Comparison of ENCODE assay signal across 19 cellular contexts in the genomic region with DNA sequence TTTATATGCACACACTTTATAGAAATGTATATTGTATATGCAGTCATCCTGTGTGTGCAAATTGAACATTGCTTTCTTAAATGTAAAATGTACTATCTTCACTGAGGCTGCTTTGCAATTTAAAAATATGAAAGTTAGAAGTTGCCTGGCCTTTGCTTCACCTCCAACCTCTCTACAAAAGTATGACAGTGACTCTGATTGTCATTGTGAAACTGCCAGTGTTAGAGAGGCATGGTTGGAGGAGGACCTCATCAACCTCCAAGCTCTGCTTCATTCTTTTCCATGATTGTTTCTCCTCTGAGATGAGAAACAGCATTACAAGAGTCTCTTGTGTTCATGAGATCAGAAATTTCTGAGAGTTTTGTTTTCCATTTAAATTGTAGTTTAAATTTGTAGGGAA.
DNase-seq lines count a peak whose midpoint lies in the region; ATAC-seq lines count a peak whose summit lies in the region.
"Had no signal": no experiment of that assay in that cellular context is flagged by ENCODE, and none has a peak within 500 bp of the region (broad histone marks: within the 10 kb centered on the region; RNA-seq: fewer than 3 reads in every experiment).

No MANE protein-coding gene starts in this region.

- intact Hi-C loops in left cardiac atrium (cut with DNase I) = no loop called here

- no peak for DNase-seq in NCI-H1417 treated with DMSO at 0.1 percent for 48 hours (lab: John Stamatoyannopoulos, UW)
- no peak for DNase-seq in left cardiac atrium
- no peak for DNase-seq in kidney glomerular epithelial cell (lab: John Stamatoyannopoulos, UW)
- DNase-seq: activated CD4-positive, CD25-positive, alpha-beta regulatory T cell; activated naive CD8-positive, alpha-beta T cell treated with anti-CD3 and anti-CD28 coated beads for 36 hours; effector memory CD4-positive, alpha-beta T cell; H9; NCI-H1417; NCI-H526 treated with DMSO at 0.1 percent for 48 hours; RPMI8226; stimulated activated CD4-positive, alpha-beta T cell treated with anti-CD3 and anti-CD28 coated beads, Interleukin-4, amount 100 ng/mL, for 24 hours; stimulated activated naive CD8-positive, alpha-beta T cell treated with anti-CD3 and anti-CD28 coated beads, Interleukin-15, amount 100 ng/mL, for 72 hours; T1000; transverse colon had no signal

- ATAC-seq in GM18499 (IDR thresholded peaks at IDR 0.05; ENCODE audit: insufficient read depth, unreplicated experiment) = peak; percentile 48
- ATAC-seq in GM19351 (IDR thresholded peaks at IDR 0.05; ENCODE audit: unreplicated experiment) = peak; percentile 73
- peak; percentile 63 for ATAC-seq in HG02623 (IDR thresholded peaks at IDR 0.05; ENCODE audit: unreplicated experiment)
- peak; percentile 67 for ATAC-seq in HG03378 (IDR thresholded peaks at IDR 0.05; ENCODE audit: unreplicated experiment)
- no peak for ATAC-seq in HG03520 (IDR thresholded peaks at IDR 0.05; ENCODE audit: unreplicated experiment)
- no peak for ATAC-seq in left cardiac atrium
- ATAC-seq: stimulated activated naive CD8-positive, alpha-beta T cell treated with anti-CD3 and anti-CD28 coated beads, Interleukin-15, amount 100 ng/mL, for 72 hours had no signal

Comparison
In these comparisons a context has a peak if more than half of its experiments do, and no peak if none do; other contexts are left out.
1. ATAC-seq: peak in GM18499 (single experiment), GM19351 (single experiment), HG02623 (single experiment) and HG03378 (single experiment); none in HG03520 (single experiment) and left cardiac atrium (0 of 2).